Comparison of ENCODE assay signal across 26 cellular contexts in the genomic region with DNA sequence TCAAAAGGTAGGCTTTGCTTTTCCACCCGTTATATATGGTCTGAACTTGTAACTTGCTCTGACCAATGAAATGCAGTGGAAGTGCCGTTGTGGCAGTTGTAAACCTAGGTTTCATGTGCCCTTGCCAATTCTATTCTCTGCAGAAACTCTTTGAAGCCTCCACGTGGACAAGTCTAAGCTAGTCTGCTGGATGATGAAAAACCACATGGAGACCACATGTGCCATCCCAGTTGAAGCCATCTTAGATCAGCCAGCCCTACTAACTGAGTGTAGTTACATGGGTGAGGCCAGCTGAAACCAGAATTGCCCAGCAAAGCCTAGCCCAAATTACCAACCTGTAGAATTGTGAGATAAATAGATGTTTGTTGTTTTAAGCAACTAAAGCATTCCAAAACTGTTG.
"Had no signal": no experiment of that assay in that cellular context is flagged by ENCODE, and none has a peak within 500 bp of the region (broad histone marks: within the 10 kb centered on the region; RNA-seq: fewer than 3 reads in every experiment).

No MANE protein-coding gene starts in this region.

- H3K9me3 Mint-ChIP-seq: activated B cell treated with CpG ODN at 0.5 μM for 24 hours had no signal

- H3K27ac ChIP-seq: breast epithelium had no signal

- H3K9me3 ChIP-seq: breast epithelium had no signal

- DNase-seq: activated B cell treated with CpG ODN at 0.5 μM for 24 hours; activated CD4-positive, alpha-beta T cell treated with anti-CD3 and anti-CD28 coated beads for 1 hour; activated CD4-positive, alpha-beta T cell treated with anti-CD3 and anti-CD28 coated beads, Interleukin-2, amount 10 ng/mL, durations not matched to agents 24 days and 14 days; activated CD4-positive, alpha-beta T cell treated with anti-CD3 and anti-CD28 coated beads, Interleukin-2, amount 50 U/mL, for 48 hours; activated CD8-positive, alpha-beta memory T cell treated with anti-CD3 and anti-CD28 coated beads, Interleukin-2, amount 10 ng/mL, durations not matched to agents 7 days and 5 days; activated effector memory CD4-positive, alpha-beta T cell treated with Interleukin-2 at 50 U/mL for 16 hours; activated naive CD4-positive, alpha-beta T cell; activated T-cell treated with anti-CD3 and anti-CD28 coated beads, Interleukin-2, amount 50 U/mL, for 24 hours; aorta; central memory CD4-positive, alpha-beta T cell; Karpas-422; NCI-H1105 treated with DMSO at 0.1 percent for 48 hours; NCI-H1436 treated with DMSO at 0.1 percent for 48 hours; NCI-H187; NCI-H2081; NCI-H446; NCI-H524 treated with DMSO at 0.1 percent for 48 hours; NCI-H748 treated with DMSO at 0.1 percent for 48 hours; OCI-M1; SHP77 treated with DMSO at 0.1 percent for 48 hours; T-helper 17 cell; T-helper 9 cell had no signal

- H3K4me3 ChIP-seq: breast epithelium had no signal

- H3K27ac Mint-ChIP-seq: activated B cell treated with CpG ODN at 0.5 μM for 24 hours; activated CD4-positive, alpha-beta T cell treated with anti-CD3 and anti-CD28 coated beads, Interleukin-2, amount 10 ng/mL, durations not matched to agents 24 days and 14 days; activated CD8-positive, alpha-beta memory T cell treated with anti-CD3 and anti-CD28 coated beads, Interleukin-2, amount 10 ng/mL, durations not matched to agents 7 days and 5 days; activated naive CD4-positive, alpha-beta T cell treated with anti-CD3 and anti-CD28 coated beads, Interleukin-2, amount 50 U/mL, for 24 hours; activated T-cell treated with anti-CD3 and anti-CD28 coated beads, Interleukin-2, amount 50 U/mL, for 24 hours; activated T-helper 1 cell treated with anti-CD3 and anti-CD28 coated beads, Interleukin-12 subunit alpha, Interleukin-12 subunit beta, Interleukin-2, Interleukin-4 antibody, amounts not matched to agents 30 ng/mL and 10 ng/mL and 1 ng/mL, durations not matched to agents 14 hours and 24 hours and 36 hours; T-helper 17 cell had no signal

- H3K4me1 ChIP-seq: breast epithelium had no signal

- H3K36me3 Mint-ChIP-seq: activated CD8-positive, alpha-beta memory T cell treated with anti-CD3 and anti-CD28 coated beads, Interleukin-2, amount 10 ng/mL, durations not matched to agents 7 days and 5 days; activated naive CD4-positive, alpha-beta T cell treated with anti-CD3 and anti-CD28 coated beads, Interleukin-2, amount 50 U/mL, for 24 hours had no signal

- H3K4me3 Mint-ChIP-seq: activated B cell treated with CpG ODN at 0.5 μM for 24 hours; activated CD4-positive, alpha-beta T cell treated with anti-CD3 and anti-CD28 coated beads, Interleukin-2, amount 10 ng/mL, durations not matched to agents 24 days and 14 days; activated CD8-positive, alpha-beta memory T cell treated with anti-CD3 and anti-CD28 coated beads, Interleukin-2, amount 10 ng/mL, durations not matched to agents 7 days and 5 days; activated naive CD4-positive, alpha-beta T cell treated with anti-CD3 and anti-CD28 coated beads, Interleukin-2, amount 50 U/mL, for 24 hours; activated T-cell treated with anti-CD3 and anti-CD28 coated beads, Interleukin-2, amount 50 U/mL, for 24 hours; activated T-helper 1 cell treated with anti-CD3 and anti-CD28 coated beads, Interleukin-12 subunit alpha, Interleukin-12 subunit beta, Interleukin-2, Interleukin-4 antibody, amounts not matched to agents 30 ng/mL and 10 ng/mL and 1 ng/mL, durations not matched to agents 14 hours and 24 hours and 36 hours; T-helper 17 cell had no signal

- ATAC-seq: activated CD8-positive, alpha-beta memory T cell treated with anti-CD3 and anti-CD28 coated beads, Interleukin-2, amount 10 ng/mL, durations not matched to agents 7 days and 5 days; Panc1; T-helper 17 cell had no signal

- H3K27me3 Mint-ChIP-seq: activated naive CD4-positive, alpha-beta T cell treated with anti-CD3 and anti-CD28 coated beads, Interleukin-2, amount 50 U/mL, for 24 hours; T-helper 17 cell had no signal

- H3K36me3 ChIP-seq: breast epithelium had no signal

- H3K4me1 Mint-ChIP-seq: activated B cell treated with CpG ODN at 0.5 μM for 24 hours; activated CD4-positive, alpha-beta T cell treated with anti-CD3 and anti-CD28 coated beads, Interleukin-2, amount 10 ng/mL, durations not matched to agents 24 days and 14 days; activated CD8-positive, alpha-beta memory T cell treated with anti-CD3 and anti-CD28 coated beads, Interleukin-2, amount 10 ng/mL, durations not matched to agents 7 days and 5 days; activated naive CD4-positive, alpha-beta T cell treated with anti-CD3 and anti-CD28 coated beads, Interleukin-2, amount 50 U/mL, for 24 hours; T-helper 17 cell had no signal

- H3K27me3 ChIP-seq: breast epithelium had no signal
